In the genomic region with DNA sequence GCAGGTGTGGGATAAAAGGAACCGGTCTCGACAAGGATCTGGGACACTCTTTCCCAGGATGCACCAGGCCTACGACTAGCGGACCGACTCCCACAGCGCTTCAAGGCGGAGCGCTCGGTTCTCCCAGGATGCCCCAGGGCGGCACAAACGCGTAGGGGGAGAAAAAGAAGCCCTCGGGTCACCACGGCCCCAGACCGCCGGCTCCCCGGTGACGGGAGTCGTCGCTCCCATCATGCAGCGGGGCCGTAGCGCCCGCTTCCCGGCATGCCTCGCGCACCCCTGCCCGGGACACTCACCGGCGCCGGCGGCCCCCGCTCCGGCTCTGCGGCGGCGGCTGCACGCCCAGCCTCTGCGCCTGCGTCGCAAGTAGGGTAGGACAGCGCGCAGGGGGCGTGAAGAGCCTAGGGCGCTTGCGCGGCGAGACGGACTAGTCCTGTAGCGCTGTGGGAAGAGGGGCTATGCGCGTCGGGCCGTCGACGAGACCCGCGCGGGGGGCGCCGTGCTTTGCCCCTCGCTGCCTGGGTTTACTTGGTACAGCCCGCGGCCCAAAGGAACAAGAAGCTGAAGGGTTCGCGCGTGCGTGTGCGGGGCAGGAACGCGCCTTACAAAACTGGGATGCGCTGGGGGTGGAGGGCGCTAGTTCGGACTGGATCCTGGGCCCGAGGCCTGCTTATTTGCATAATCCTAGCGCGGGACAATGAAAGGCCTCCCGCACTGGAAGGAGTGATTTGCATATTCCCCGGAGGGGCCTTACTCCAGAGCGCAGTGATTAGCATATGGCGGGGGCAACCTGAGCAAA, we compare ENCODE assay signal across 8 cellular contexts. TPM values are rescaled to one million over a fixed set of nuclear protein-coding genes. Genes with fewer than 3 reads are reported as not detected.
A peak's percentile ranks its signal among the peaks of the same experiment; 100 is the strongest.
DNase-seq lines count a peak whose midpoint lies in the region; ATAC-seq, FAIRE-seq and TF ChIP-seq lines count a peak whose summit lies in the region.

A gene with protein sequence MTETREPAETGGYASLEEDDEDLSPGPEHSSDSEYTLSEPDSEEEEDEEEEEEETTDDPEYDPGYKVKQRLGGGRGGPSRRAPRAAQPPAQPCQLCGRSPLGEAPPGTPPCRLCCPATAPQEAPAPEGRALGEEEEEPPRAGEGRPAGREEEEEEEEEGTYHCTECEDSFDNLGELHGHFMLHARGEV (minus strand): TSS at position 368 of the 799 bp plus-strand sequence. CDS start 5,325 bp downstream, outside the sequence.

- under 1% methylated on average over 81 of the region's 81 CpGs for WGBS in right cardiac atrium

- H3K36me3 ChIP-seq in ascending aorta, result no peaks in the 10 kb centered on the region

- peak within 1 kb of the TSS; percentile 87 to 89 for H3K27ac ChIP-seq in ascending aorta
- peak within 1 kb of the TSS; percentile 69 for H3K27ac ChIP-seq in right cardiac atrium (ENCODE audit: low read length)

- no peaks in the 10 kb centered on the region for H3K9me3 Mint-ChIP-seq in T-helper 2 cell treated with Interferon-gamma antibody and Interleukin-4, amounts not matched to agents 5 μg/mL and 100 μg/mL, for 36 hours

- intact Hi-C loops in ascending aorta (cut with DNase I), result loop anchor here (1.0 to 2.0 kb wide), 3 partner anchors 23 to 49 kb away; a partner anchor contains a TSS
- intact Hi-C loops in right cardiac atrium (cut with DNase I), result no loop called here

- H3K27ac Mint-ChIP-seq in T-helper 2 cell treated with Interferon-gamma antibody and Interleukin-4, amounts not matched to agents 5 μg/mL and 100 μg/mL, for 36 hours, result peak within 1 kb of the TSS; percentile 98

- H3K4me1 ChIP-seq in ascending aorta (peaks cover 0 to 7% of the 10 kb centered on the region in 2 donors), right cardiac atrium (ENCODE audit: control insufficient read depth, insufficient read depth, low read length) (no peaks in the 10 kb centered on the region)

- no peaks in the 10 kb centered on the region for H3K9me3 ChIP-seq in ascending aorta
- H3K9me3 ChIP-seq in right cardiac atrium (ENCODE audit: control insufficient read depth, low read length), result no peaks in the 10 kb centered on the region

- no peaks in the 10 kb centered on the region for H3K27me3 Mint-ChIP-seq in T-helper 2 cell treated with Interferon-gamma antibody and Interleukin-4, amounts not matched to agents 5 μg/mL and 100 μg/mL, for 36 hours (ENCODE audit: low read depth)

- H3K27me3 ChIP-seq in ascending aorta, result no peaks in the 10 kb centered on the region
- no peaks in the 10 kb centered on the region for H3K27me3 ChIP-seq in right cardiac atrium (ENCODE audit: control insufficient read depth, insufficient read depth)

- peak within 1 kb of the TSS; percentile 97 for H3K4me3 Mint-ChIP-seq in T-helper 2 cell treated with Interferon-gamma antibody and Interleukin-4, amounts not matched to agents 5 μg/mL and 100 μg/mL, for 36 hours

- peaks cover 22% of the 10 kb centered on the region for H3K4me1 Mint-ChIP-seq in T-helper 2 cell treated with Interferon-gamma antibody and Interleukin-4, amounts not matched to agents 5 μg/mL and 100 μg/mL, for 36 hours (ENCODE audit: low read depth)

- no peak for TF ChIP-seq CTCF in ascending aorta (IDR thresholded peaks at IDR 0.05)

- ATAC-seq in GM18498 (IDR thresholded peaks at IDR 0.05; ENCODE audit: unreplicated experiment) (peak; percentile 82), HG02870 (IDR thresholded peaks at IDR 0.05; ENCODE audit: unreplicated experiment) (peak; percentile 74), right cardiac atrium (peak; percentile 96)

- H3K4me3 ChIP-seq in ascending aorta, result peak within 1 kb of the TSS; percentile 69 to 75
- peak within 1 kb of the TSS; percentile 51 for H3K4me3 ChIP-seq in right cardiac atrium (ENCODE audit: low read length)

- peak; percentile 61 for FAIRE-seq in urothelium cell line (lab: Jason Lieb, UNC)

- peaks cover 1% of the 10 kb centered on the region for H3K36me3 Mint-ChIP-seq in T-helper 2 cell treated with Interferon-gamma antibody and Interleukin-4, amounts not matched to agents 5 μg/mL and 100 μg/mL, for 36 hours (ENCODE audit: low read depth)

- peak; percentile 87 for DNase-seq in NCI-H1694 treated with DMSO at 0.1 percent for 48 hours (lab: John Stamatoyannopoulos, UW)
- peak; percentile 93 for DNase-seq in T-helper 2 cell treated with Interferon-gamma antibody and Interleukin-4, amounts not matched to agents 5 μg/mL and 100 μg/mL, for 36 hours (ENCODE audit: low spot score)
- peak; percentile 50 to 92 for DNase-seq in ascending aorta (ENCODE audit: low spot score in 2 of 2)
- DNase-seq in right cardiac atrium, result peak; percentile 92 to 96 (median 95)
- peak; percentile 75 for DNase-seq in pulmonary artery endothelial cell (ENCODE audit: low read depth, low spot score)
- DNase-seq in urothelium cell line (ENCODE audit: low spot score), result peak; percentile 92

RNA-seq across cellular contexts. Expression of the gene that starts here (rescaled TPM):
- total RNA-seq in ascending aorta, result 37.3 TPM
- total RNA-seq in right cardiac atrium, result 10 to 100 TPM; 41.4 to 50.6 (median 45.7) TPM
- 65.0 TPM for polyA plus RNA-seq in right cardiac atrium
- total RNA-seq in pulmonary artery endothelial cell, result 36.0 and 48.7 TPM in 2 replicates

Comparison
In these comparisons a context has a peak if more than half of its experiments do, and no peak if none do; other contexts are left out.
1. Peak in every context shown above with its lines: DNase-seq, ATAC-seq, H3K4me3 ChIP-seq and H3K27ac ChIP-seq.